ENCODE assay signal across 1 cellular context in genomic region chr2:232035292-232035691, GRCh38.
DNase-seq lines count a peak whose midpoint lies in the region; ATAC-seq, FAIRE-seq and TF ChIP-seq lines count a peak whose summit lies in the region.
"Not testable (repeated sequence)": the region's sequence is repeated elsewhere in the genome, so short reads cannot be mapped to it uniquely, and the experiment has no call there.

No MANE protein-coding gene starts in this region.

- H4K20me1 ChIP-seq in K562 (replicated peaks; ENCODE audit: control insufficient read depth, insufficient read depth, low read length) = not testable (repeated sequence)

- TF ChIP-seq CTCF in K562 (IDR thresholded peaks at IDR 0.05 in 2 of 3, conservative IDR thresholded peaks at IDR 0.05 in 1 of 3; ENCODE audit: insufficient read depth in 2 of 3, low read depth in 1 of 3, low read length in 3 of 3) = not testable (repeated sequence)

- H3K36me3 ChIP-seq in K562 (ENCODE audit: control insufficient read depth, insufficient read depth, low read length) = not testable (repeated sequence)

- not testable (repeated sequence) for BruUV-seq in K562 (replicated peaks; lab: Mats Ljungman, UMichigan)

- not testable (repeated sequence) for H3K9me1 ChIP-seq in K562 (ENCODE audit: control insufficient read depth, insufficient read depth, low read length)

- FAIRE-seq in K562 (lab: Jason Lieb, UNC) = not testable (repeated sequence)

- H3K9me3 ChIP-seq in K562 (replicated peaks; ENCODE audit: control insufficient read depth, insufficient read depth, low read depth, low read length) = not testable (repeated sequence)

- TF ChIP-seq POLR2A in K562 (conservative IDR thresholded peaks at IDR 0.05) = not testable (repeated sequence)

- H3K4me3 ChIP-seq in K562 = not testable (repeated sequence)

- not testable (repeated sequence) for H3K27me3 ChIP-seq in K562 (ENCODE audit: control insufficient read depth in 2 of 2, insufficient read depth in 2 of 2, low read length in 2 of 2)

- POLR2A ChIA-PET in K562 (lab: Yijun Ruan, JAX) = not testable (repeated sequence)

- WGBS in K562 (ENCODE audit: insufficient coverage, low coverage, missing lambda C conversion rate) = 56% methylated on average over 2 of the region's 2 CpGs

- TF ChIP-seq RAD21 in K562 (CRISPR knock-in tag; conservative IDR thresholded peaks at IDR 0.05 in 1 of 2, IDR thresholded peaks at IDR 0.05 in 1 of 2) = not testable (repeated sequence)

- not testable (repeated sequence) for H3K4me1 ChIP-seq in K562 (replicated peaks in 1 of 2; ENCODE audit: control insufficient read depth in 2 of 2, insufficient read depth in 2 of 2, low read length in 2 of 2)

- H3K9ac ChIP-seq in K562 (ENCODE audit: insufficient read depth in 1 of 2, low read depth in 2 of 2, low read length in 2 of 2) = not testable (repeated sequence)

- not testable (repeated sequence) for H3K27ac ChIP-seq in K562 (ENCODE audit: extremely low read depth, low read depth, low read length)

- in situ Hi-C loops in K562 (cut with MboI) = not testable (repeated sequence)

- H3K79me2 ChIP-seq in K562 (ENCODE audit: control insufficient read depth, insufficient read depth, low read length) = not testable (repeated sequence)

- not testable (repeated sequence) for H2AFZ ChIP-seq in K562 (ENCODE audit: low read depth, low read length)

- ATAC-seq in K562 = not testable (repeated sequence)

- H3K4me2 ChIP-seq in K562 (ENCODE audit: insufficient read depth, low read length) = not testable (repeated sequence)

- not testable (repeated sequence) for TF ChIP-seq EP300 in K562 (IDR thresholded peaks at IDR 0.05; ENCODE audit: low read length)

- CTCF ChIA-PET in K562 (lab: Yijun Ruan, JAX; ENCODE audit: low intra/inter-chr PET ratio) = not testable (repeated sequence)

- intact Hi-C loops in K562 (cut with micrococcal nuclease) = not testable (repeated sequence)

- not testable (repeated sequence) for DNase-seq in K562 (ENCODE audit: extremely low read depth in 1 of 4, low spot score in 3 of 4)

TF ChIP-seq in K562, 482 proteins besides CTCF, POLR2A, EP300 and RAD21:
- TF ChIP-seq ZNF354B (CRISPR knock-in tag; IDR thresholded peaks at IDR 0.05) = peak; percentile 75
- peak; percentile 96 for TF ChIP-seq ZNF507 (tag; conservative IDR thresholded peaks at IDR 0.05)
